In genomic region chr7:140857048-140857447, GRCh38 we compare ENCODE assay signal across 15 cellular contexts.
DNase-seq lines count a peak whose midpoint lies in the region; TF ChIP-seq lines count a peak whose summit lies in the region.
"Had no signal": no experiment of that assay in that cellular context is flagged by ENCODE, and none has a peak within 500 bp of the region (broad histone marks: within the 10 kb centered on the region; RNA-seq: fewer than 3 reads in every experiment).

No MANE protein-coding gene starts in this region.

- no peaks in the 10 kb centered on the region for H3K36me3 Mint-ChIP-seq in activated CD4-positive, alpha-beta memory T cell treated with anti-CD3 and anti-CD28 coated beads, Interleukin-2, amount 10 ng/mL, durations not matched to agents 7 days and 5 days (ENCODE audit: low read depth)

- H3K4me3 ChIP-seq in brain microvascular endothelial cell (ENCODE audit: low read depth, low read length), result no peak overlapping the region
- H3K4me3 ChIP-seq: BLaER1 treated with 17β-estradiol and CSF1 and Interleukin-3, amounts not matched to agents 10 nM and 100 nM; GM23338 had no signal

- no peak overlapping the region for H3K27ac Mint-ChIP-seq in activated CD4-positive, alpha-beta memory T cell treated with anti-CD3 and anti-CD28 coated beads, Interleukin-2, amount 10 ng/mL, durations not matched to agents 7 days and 5 days
- H3K27ac Mint-ChIP-seq: GM23338 had no signal

- H3K4me3 Mint-ChIP-seq in activated CD4-positive, alpha-beta memory T cell treated with anti-CD3 and anti-CD28 coated beads, Interleukin-2, amount 10 ng/mL, durations not matched to agents 7 days and 5 days, result no peak overlapping the region
- H3K4me3 Mint-ChIP-seq: CD8-positive, alpha-beta memory T cell; GM23338 had no signal

- POLR2A ChIA-PET in activated CD4-positive, alpha-beta memory T cell treated with anti-CD3 and anti-CD28 coated beads, Interleukin-2, amount 10 ng/mL, durations not matched to agents 7 days and 5 days (lab: Charles Lee), result no interaction called here

- H3K27me3 Mint-ChIP-seq in activated CD4-positive, alpha-beta memory T cell treated with anti-CD3 and anti-CD28 coated beads, Interleukin-2, amount 10 ng/mL, durations not matched to agents 7 days and 5 days, result no peaks in the 10 kb centered on the region
- H3K27me3 Mint-ChIP-seq: CD8-positive, alpha-beta memory T cell had no signal

- TF ChIP-seq CTCF in brain microvascular endothelial cell (IDR thresholded peaks at IDR 0.05; ENCODE audit: low read depth, low read length, missing control alignments), result no peak

- no peaks in the 10 kb centered on the region for H3K4me1 Mint-ChIP-seq in activated CD4-positive, alpha-beta memory T cell treated with anti-CD3 and anti-CD28 coated beads, Interleukin-2, amount 10 ng/mL, durations not matched to agents 7 days and 5 days

- in situ Hi-C loops in brain microvascular endothelial cell (cut with HindIII; ENCODE audit: low pct_ligation_motif_present, low sequenced_read_pairs), result no loop called here

- H3K27me3 ChIP-seq in brain microvascular endothelial cell (replicated peaks), result no peaks in the 10 kb centered on the region
- H3K27me3 ChIP-seq: BLaER1 treated with 17β-estradiol and CSF1 and Interleukin-3, amounts not matched to agents 10 nM and 100 nM had no signal

- H3K27ac ChIP-seq in brain microvascular endothelial cell, result no peak overlapping the region
- H3K27ac ChIP-seq: BLaER1 treated with 17β-estradiol and CSF1 and Interleukin-3, amounts not matched to agents 10 nM and 100 nM; KMS-11 had no signal

- H3K36me3 ChIP-seq in brain microvascular endothelial cell (replicated peaks), result no peaks in the 10 kb centered on the region

- CTCF ChIA-PET in activated CD4-positive, alpha-beta memory T cell treated with anti-CD3 and anti-CD28 coated beads, Interleukin-2, amount 10 ng/mL, durations not matched to agents 7 days and 5 days (lab: Charles Lee), result no interaction called here

- no peaks in the 10 kb centered on the region for H3K9me3 Mint-ChIP-seq in activated CD4-positive, alpha-beta memory T cell treated with anti-CD3 and anti-CD28 coated beads, Interleukin-2, amount 10 ng/mL, durations not matched to agents 7 days and 5 days
- H3K9me3 Mint-ChIP-seq: CD8-positive, alpha-beta memory T cell; GM23338 had no signal

- DNase-seq in Ammon's horn (ENCODE audit: low spot score) (peak; percentile 3), M059J (ENCODE audit: low read depth) (peak; percentile 2), brain microvascular endothelial cell (peak; percentile 3), iris pigment epithelial cell (ENCODE audit: low read depth) (peak; percentile 12), DMS53 treated with DMSO at 0.1 percent for 48 hours (lab: John Stamatoyannopoulos, UW; ENCODE audit: unreplicated experiment) (no peak)
- no peak for DNase-seq in activated CD4-positive, alpha-beta memory T cell treated with anti-CD3 and anti-CD28 coated beads, Interleukin-2, amount 10 ng/mL, durations not matched to agents 7 days and 5 days
- no peak for DNase-seq in stimulated activated CD4-positive, alpha-beta T cell treated with anti-CD3 and anti-CD28 coated beads, Interleukin-4, amount 100 ng/mL, for 4 hours
- DNase-seq: CD8-positive, alpha-beta memory T cell; NCI-H1048; NCI-H1436 treated with DMSO at 0.1 percent for 48 hours; NCI-H2081; NCI-H524 had no signal

Comparison
In these comparisons a context has a peak if more than half of its experiments do, and no peak if none do; other contexts are left out.
1. DNase-seq: peak in Ammon's horn (single experiment), M059J (single experiment), brain microvascular endothelial cell (single experiment) and iris pigment epithelial cell (single experiment); none in activated CD4-positive, alpha-beta memory T cell treated with anti-CD3 and anti-CD28 coated beads, Interleukin-2, amount 10 ng/mL, durations not matched to agents 7 days and 5 days (single experiment), stimulated activated CD4-positive, alpha-beta T cell treated with anti-CD3 and anti-CD28 coated beads, Interleukin-4, amount 100 ng/mL, for 4 hours (0 of 2) and DMS53 treated with DMSO at 0.1 percent for 48 hours (single experiment).